ENCODE assay signal across 9 cellular contexts in the genomic region with DNA sequence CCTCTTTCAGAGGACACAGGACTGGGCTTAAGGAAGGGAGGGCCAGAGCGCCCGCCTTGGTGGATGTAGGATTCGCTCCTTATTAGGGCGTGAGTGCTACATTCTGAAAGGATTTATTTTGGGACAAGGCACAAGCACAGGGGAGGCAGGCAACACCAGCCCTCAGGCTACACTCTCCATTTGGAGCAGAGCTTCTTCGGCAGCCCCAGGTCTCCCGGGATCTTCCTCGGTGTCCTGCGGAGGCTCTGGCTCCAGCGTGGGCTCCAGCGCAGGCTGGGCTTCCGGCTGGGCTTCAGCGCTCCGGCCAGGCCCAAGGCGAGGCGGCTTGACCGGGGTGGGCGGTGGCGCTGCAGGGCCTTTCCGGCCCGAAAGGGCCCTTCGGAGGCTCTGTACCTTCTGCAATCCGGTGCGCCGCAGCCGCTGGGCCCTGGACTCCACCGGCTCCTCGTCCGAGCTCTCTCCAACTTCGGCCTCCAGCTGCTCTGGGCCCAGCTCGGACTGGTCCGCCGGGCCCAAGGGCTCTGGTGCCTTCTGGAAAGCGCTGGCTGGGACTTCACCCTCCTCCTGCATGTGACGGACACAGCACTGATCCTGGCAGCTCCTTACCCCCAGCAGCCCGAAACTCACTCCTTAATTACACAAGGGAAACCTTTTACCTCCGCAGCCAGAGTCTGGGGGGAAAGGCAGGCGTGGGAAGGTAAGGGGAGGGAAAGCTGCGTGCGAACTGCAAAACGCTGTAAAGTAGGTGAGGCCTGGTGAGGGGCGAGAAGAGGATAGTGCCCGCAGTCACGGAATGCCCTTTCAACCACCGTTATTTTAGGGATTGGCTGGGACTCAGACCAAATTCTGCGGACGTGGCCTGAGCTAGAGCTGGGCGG. TPM values are rescaled to one million over a fixed set of nuclear protein-coding genes. Genes with fewer than 3 reads are reported as not detected.
DNase-seq lines count a peak whose midpoint lies in the region; ATAC-seq and TF ChIP-seq lines count a peak whose summit lies in the region.
"Had no signal": no experiment of that assay in that cellular context is flagged by ENCODE, and none has a peak within 500 bp of the region (broad histone marks: within the 10 kb centered on the region; RNA-seq: fewer than 3 reads in every experiment).

No MANE protein-coding gene starts in this region.

- 0 to 4% methylated on average over 5 to 10 of the region's 47 CpGs for WGBS in gastroesophageal sphincter (ENCODE audit: low coverage in 1 of 2), 2 donors

- H3K4me1 Mint-ChIP-seq in activated CD8-positive, alpha-beta T cell treated with anti-CD3 and anti-CD28 coated beads for 36 hours (ENCODE audit: low read depth): peaks cover 45% of the 10 kb centered on the region

- POLR2A ChIA-PET in activated CD8-positive, alpha-beta T cell treated with anti-CD3 and anti-CD28 coated beads for 36 hours (lab: Charles Lee): interaction anchor here (0.8 to 1.3 kb wide), 4 partner anchors 34 to 162 kb away, joined by 3 to 4 read pairs (median 3); a partner anchor contains a TSS

- no peak for TF ChIP-seq EP300 in gastroesophageal sphincter (IDR thresholded peaks at IDR 0.05)

- no peaks in the 10 kb centered on the region for H3K9me3 ChIP-seq in gastroesophageal sphincter

- H3K4me3 Mint-ChIP-seq in activated CD8-positive, alpha-beta T cell treated with anti-CD3 and anti-CD28 coated beads for 36 hours: peak overlapping the region; percentile 69

- intact Hi-C loops in activated CD8-positive, alpha-beta T cell treated with anti-CD3 and anti-CD28 coated beads for 36 hours (cut with micrococcal nuclease): loop anchor here (5.0 kb wide), 1 partner anchor 297 kb away; no protein-coding TSS in a partner anchor

- H3K4me3 ChIP-seq in gastroesophageal sphincter (peak overlapping the region; percentile 50 to 83), rectal smooth muscle tissue (ENCODE audit: low read length) (peak overlapping the region; percentile 85)

- H3K4me1 ChIP-seq in gastroesophageal sphincter (peaks cover 4 to 70% (median 20%) of the 10 kb centered on the region in 3 donors), rectal smooth muscle tissue (ENCODE audit: control insufficient read depth, insufficient read depth, low read length) (peaks cover 28% of the 10 kb centered on the region)

- peak overlapping the region; percentile 70 for H3K9ac ChIP-seq in rectal smooth muscle tissue (ENCODE audit: low read length)

- DNase-seq in GM03348 (ENCODE audit: low spot score): peak; percentile 66
- no peak for DNase-seq in activated CD8-positive, alpha-beta T cell treated with anti-CD3 and anti-CD28 coated beads for 36 hours
- no peak for DNase-seq in SKM-1 treated with dmso at 0.1 percent for 144 hours (lab: John Stamatoyannopoulos, UW; ENCODE audit: unreplicated experiment)
- DNase-seq in NK-92 treated with Interleukin-12 subunit alpha and Interleukin-12 subunit beta, amount 100 ng/mL, for 24 hours (lab: John Stamatoyannopoulos, UW): no peak
- no peak for DNase-seq in stimulated activated naive CD4-positive, alpha-beta T cell (lab: John Stamatoyannopoulos, UW)

- peak; percentile 23 to 52 for TF ChIP-seq POLR2A in gastroesophageal sphincter (IDR thresholded peaks at IDR 0.05)

- peaks cover 3% of the 10 kb centered on the region for H3K36me3 Mint-ChIP-seq in activated CD8-positive, alpha-beta T cell treated with anti-CD3 and anti-CD28 coated beads for 36 hours (ENCODE audit: low read depth)

- H3K27me3 ChIP-seq in gastroesophageal sphincter (no peaks in the 10 kb centered on the region), rectal smooth muscle tissue (ENCODE audit: control insufficient read depth, insufficient read depth, low read length) (peaks cover 2% of the 10 kb centered on the region)

- H3K27ac ChIP-seq in gastroesophageal sphincter (peak overlapping the region; percentile 93 to 100 (median 99)), rectal smooth muscle tissue (ENCODE audit: low read depth, low read length) (peak overlapping the region; percentile 99)
- H3K27ac ChIP-seq: HL-60 had no signal

- H3K9me3 Mint-ChIP-seq in activated CD8-positive, alpha-beta T cell treated with anti-CD3 and anti-CD28 coated beads for 36 hours: no peaks in the 10 kb centered on the region

- no peaks in the 10 kb centered on the region for H3K36me3 ChIP-seq in gastroesophageal sphincter
- no peaks in the 10 kb centered on the region for H3K36me3 ChIP-seq in rectal smooth muscle tissue (ENCODE audit: control insufficient read depth, insufficient read depth, low read length)

- CTCF ChIA-PET in activated CD8-positive, alpha-beta T cell treated with anti-CD3 and anti-CD28 coated beads for 36 hours (lab: Charles Lee): interaction anchor here (1.1 to 6.2 kb wide), 10 partner anchors 8 to 83 kb away, joined by 3 to 82 read pairs (median 5); no protein-coding TSS in a partner anchor

- peaks cover 42% of the 10 kb centered on the region for H3K27me3 Mint-ChIP-seq in activated CD8-positive, alpha-beta T cell treated with anti-CD3 and anti-CD28 coated beads for 36 hours

- ATAC-seq in activated CD8-positive, alpha-beta T cell treated with anti-CD3 and anti-CD28 coated beads for 36 hours: no peak
- ATAC-seq in gastroesophageal sphincter (peak; percentile 48), HG02571 (IDR thresholded peaks at IDR 0.05; ENCODE audit: unreplicated experiment) (no peak)

- H3K27ac Mint-ChIP-seq in activated CD8-positive, alpha-beta T cell treated with anti-CD3 and anti-CD28 coated beads for 36 hours: peak overlapping the region; percentile 80

- TF ChIP-seq CTCF in activated CD8-positive, alpha-beta T cell treated with anti-CD3 and anti-CD28 coated beads for 36 hours (IDR thresholded peaks at IDR 0.05): no peak
- TF ChIP-seq CTCF in gastroesophageal sphincter (IDR thresholded peaks at IDR 0.05): peak in 2 of 4 experiments; percentile 3 to 30

RNA-seq across cellular contexts. Expression of a gene that starts 1.1 kb away (rescaled TPM):
- total RNA-seq in activated CD8-positive, alpha-beta T cell treated with anti-CD3 and anti-CD28 coated beads for 36 hours: 10 to 100 TPM; 13.3 to 15.9 TPM
- total RNA-seq in gastroesophageal sphincter: 100 to 1,000 TPM; 164 to 313 (median 211) TPM

RNA-seq across cellular contexts. Expression of a gene that starts 59.6 kb away (rescaled TPM):
- not detected for total RNA-seq in activated CD8-positive, alpha-beta T cell treated with anti-CD3 and anti-CD28 coated beads for 36 hours
- total RNA-seq in gastroesophageal sphincter: under 1 TPM in 2 of 4 donors, not detected in 2; 0.16 to 0.22 TPM

Comparison
In these comparisons a context has a peak if more than half of its experiments do, and no peak if none do; other contexts are left out.
1. RNA of a gene that starts 1.1 kb away (total RNA-seq): 164 to 313 TPM in gastroesophageal sphincter; 13.3 to 15.9 TPM in activated CD8-positive, alpha-beta T cell treated with anti-CD3 and anti-CD28 coated beads for 36 hours; every median in the first group is over 4 times any median in the second.